1 cellular context compared by ENCODE assay signal in the genomic region with DNA sequence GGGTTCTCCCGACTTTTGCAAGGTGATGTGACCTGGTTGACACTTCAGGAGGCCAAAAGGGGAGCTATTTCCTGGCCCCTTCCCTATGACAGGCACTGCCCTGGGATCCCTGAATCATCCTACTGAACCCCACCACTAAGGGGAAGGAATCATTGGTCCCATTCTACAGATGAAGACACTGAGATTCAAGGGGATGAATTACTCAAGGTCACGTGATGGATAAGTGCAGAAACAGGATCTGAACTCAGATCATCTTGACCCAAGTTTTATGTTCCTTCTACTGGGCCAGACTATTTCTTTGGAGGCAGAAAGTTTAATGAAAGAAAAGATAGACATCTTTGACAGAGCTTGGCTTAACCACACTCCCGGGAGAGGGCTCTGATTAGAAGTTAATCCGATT.
TF ChIP-seq lines count a peak whose summit lies in the region.

No MANE protein-coding gene starts in this region.

TF ChIP-seq in K562, 482 proteins besides CTCF, POLR2A, EP300 and RAD21 (continued from another document):
- TF ChIP-seq, protein P1, sequence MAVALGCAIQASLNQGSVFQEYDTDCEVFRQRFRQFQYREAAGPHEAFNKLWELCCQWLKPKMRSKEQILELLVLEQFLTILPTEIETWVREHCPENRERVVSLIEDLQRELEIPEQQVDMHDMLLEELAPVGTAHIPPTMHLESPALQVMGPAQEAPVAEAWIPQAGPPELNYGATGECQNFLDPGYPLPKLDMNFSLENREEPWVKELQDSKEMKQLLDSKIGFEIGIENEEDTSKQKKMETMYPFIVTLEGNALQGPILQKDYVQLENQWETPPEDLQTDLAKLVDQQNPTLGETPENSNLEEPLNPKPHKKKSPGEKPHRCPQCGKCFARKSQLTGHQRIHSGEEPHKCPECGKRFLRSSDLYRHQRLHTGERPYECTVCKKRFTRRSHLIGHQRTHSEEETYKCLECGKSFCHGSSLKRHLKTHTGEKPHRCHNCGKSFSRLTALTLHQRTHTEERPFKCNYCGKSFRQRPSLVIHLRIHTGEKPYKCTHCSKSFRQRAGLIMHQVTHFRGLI (CRISPR knock-in tag; IDR thresholded peaks at IDR 0.05): no peak
- TF ChIP-seq, protein P2, sequence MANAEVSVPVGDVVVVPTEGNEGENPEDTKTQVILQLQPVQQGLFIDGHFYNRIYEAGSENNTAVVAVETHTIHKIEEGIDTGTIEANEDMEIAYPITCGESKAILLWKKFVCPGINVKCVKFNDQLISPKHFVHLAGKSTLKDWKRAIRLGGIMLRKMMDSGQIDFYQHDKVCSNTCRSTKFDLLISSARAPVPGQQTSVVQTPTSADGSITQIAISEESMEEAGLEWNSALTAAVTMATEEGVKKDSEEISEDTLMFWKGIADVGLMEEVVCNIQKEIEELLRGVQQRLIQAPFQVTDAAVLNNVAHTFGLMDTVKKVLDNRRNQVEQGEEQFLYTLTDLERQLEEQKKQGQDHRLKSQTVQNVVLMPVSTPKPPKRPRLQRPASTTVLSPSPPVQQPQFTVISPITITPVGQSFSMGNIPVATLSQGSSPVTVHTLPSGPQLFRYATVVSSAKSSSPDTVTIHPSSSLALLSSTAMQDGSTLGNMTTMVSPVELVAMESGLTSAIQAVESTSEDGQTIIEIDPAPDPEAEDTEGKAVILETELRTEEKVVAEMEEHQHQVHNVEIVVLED (CRISPR knock-in tag; IDR thresholded peaks at IDR 0.05): no peak
